25 cellular contexts compared by ENCODE assay signal in genomic region chr2:20211420-20211819, GRCh38. TPM values are rescaled to one million over a fixed set of nuclear protein-coding genes. Genes with fewer than 3 reads are reported as not detected.
DNase-seq lines count a peak whose midpoint lies in the region; FAIRE-seq and TF ChIP-seq lines count a peak whose summit lies in the region.
"Had no signal": no experiment of that assay in that cellular context is flagged by ENCODE, and none has a peak within 500 bp of the region (broad histone marks: within the 10 kb centered on the region; RNA-seq: fewer than 3 reads in every experiment).

No MANE protein-coding gene starts in this region.

- H2BK120ac ChIP-seq in mesenchymal stem cell (ENCODE audit: low read depth, low read length) = peak overlapping the region; percentile 74

- no peak overlapping the region for H3K4me3 Mint-ChIP-seq in endodermal cell
- H3K4me3 Mint-ChIP-seq in type B pancreatic cell = no peak overlapping the region
- no peak overlapping the region for H3K4me3 Mint-ChIP-seq in neural progenitor cell
- H3K4me3 Mint-ChIP-seq: activated CD4-positive, alpha-beta memory T cell treated with anti-CD3 and anti-CD28 coated beads, Interleukin-2, amount 10 ng/mL, durations not matched to agents 7 days and 5 days; natural killer cell treated with Interleukin-12 subunit alpha and Interleukin-12 subunit beta and Interleukin-15 and Interleukin-18, amount 100 ng/mL, for 72 hours had no signal

- FAIRE-seq in HTR-8/SVneo (lab: Jason Lieb, UNC) = peak; percentile 13
- FAIRE-seq: D721Med, endothelial cell of umbilical vein had no signal

- H3K27me3 ChIP-seq in endodermal cell (ENCODE audit: control insufficient read depth, insufficient read depth, low read length, poor library complexity, severe bottlenecking) = no peaks in the 10 kb centered on the region
- no peaks in the 10 kb centered on the region for H3K27me3 ChIP-seq in mesenchymal stem cell (ENCODE audit: control insufficient read depth in 1 of 2, insufficient read depth in 1 of 2, low read length in 2 of 2)
- H3K27me3 ChIP-seq in neural progenitor cell = no peaks in the 10 kb centered on the region
- no peaks in the 10 kb centered on the region for H3K27me3 ChIP-seq in thyroid gland
- H3K27me3 ChIP-seq: sigmoid colon, uterus had no signal

- TF ChIP-seq POLR2A in thyroid gland (IDR thresholded peaks at IDR 0.05) = no peak

- H3K36me3 ChIP-seq in endodermal cell (ENCODE audit: control insufficient read depth, insufficient read depth, low read length) (no peaks in the 10 kb centered on the region), mesenchymal stem cell (ENCODE audit: control insufficient read depth in 1 of 2, insufficient read depth in 2 of 2, low read depth in 1 of 2, low read length in 2 of 2) (peaks cover 3 to 19% of the 10 kb centered on the region in 2 experiments), neural progenitor cell (no peaks in the 10 kb centered on the region), thyroid gland (no peaks in the 10 kb centered on the region)
- H3K36me3 ChIP-seq: sigmoid colon, uterus had no signal

- peak overlapping the region in 1 of 2 experiments; percentile 86 for H3K18ac ChIP-seq in mesenchymal stem cell (ENCODE audit: low read depth in 1 of 2, low read length in 2 of 2)

- no peak overlapping the region for H2BK5ac ChIP-seq in mesenchymal stem cell (ENCODE audit: low read depth, low read length, poor library complexity, severe bottlenecking)

- DNase-seq in HTR-8/SVneo (ENCODE audit: insufficient read length, low spot score) (no peak), endodermal cell (peak; percentile 49), mesenchymal stem cell (no peak), type B pancreatic cell (ENCODE audit: extremely low spot score, unreplicated experiment) (no peak), neural progenitor cell (ENCODE audit: low spot score) (no peak), NCI-H1694 (lab: John Stamatoyannopoulos, UW) (no peak), medulla oblongata (ENCODE audit: extremely low spot score) (no peak), thyroid gland (no peak)
- DNase-seq: activated CD4-positive, alpha-beta memory T cell treated with anti-CD3 and anti-CD28 coated beads, Interleukin-2, amount 10 ng/mL, durations not matched to agents 7 days and 5 days; activated CD4-positive, CD25-positive, alpha-beta regulatory T cell treated with anti-CD3 and anti-CD28 coated beads, Interleukin-2, amount 50 U/mL, for 72 hours; aorta; dermis blood vessel endothelial cell; KG1; midbrain; NCI-H1436; NCI-H2107; OCI-M1; SIG-M5; sigmoid colon; uterus had no signal

- H3K4me2 ChIP-seq in mesenchymal stem cell (ENCODE audit: low read length, poor library complexity, severe bottlenecking) (no peak overlapping the region), neural progenitor cell (no peak overlapping the region)

- H4K8ac ChIP-seq in mesenchymal stem cell (ENCODE audit: low read length) = peak overlapping the region; percentile 16

- no peaks in the 10 kb centered on the region for H3K27me3 Mint-ChIP-seq in endodermal cell (ENCODE audit: insufficient read depth)
- H3K27me3 Mint-ChIP-seq in type B pancreatic cell = no peaks in the 10 kb centered on the region
- H3K27me3 Mint-ChIP-seq in neural progenitor cell (ENCODE audit: insufficient read depth, low read depth) = peaks cover 8% of the 10 kb centered on the region
- H3K27me3 Mint-ChIP-seq: natural killer cell treated with Interleukin-12 subunit alpha and Interleukin-12 subunit beta and Interleukin-15 and Interleukin-18, amount 100 ng/mL, for 72 hours had no signal

- H3K9me3 ChIP-seq in endodermal cell (ENCODE audit: control insufficient read depth, low read length) (no peaks in the 10 kb centered on the region), mesenchymal stem cell (ENCODE audit: control insufficient read depth, low read length) (no peaks in the 10 kb centered on the region), neural progenitor cell (ENCODE audit: low read depth) (no peaks in the 10 kb centered on the region), thyroid gland (no peaks in the 10 kb centered on the region)
- H3K9me3 ChIP-seq: sigmoid colon, uterus had no signal

- H3K4me1 ChIP-seq in endodermal cell (ENCODE audit: control insufficient read depth, insufficient read depth, low read length) (peaks cover 36% of the 10 kb centered on the region), mesenchymal stem cell (ENCODE audit: control insufficient read depth, insufficient read depth, low read depth, low read length) (peaks cover 56% of the 10 kb centered on the region), neural progenitor cell (peaks cover 20% of the 10 kb centered on the region), thyroid gland (peaks cover 19 to 53% of the 10 kb centered on the region in 2 donors)
- H3K4me1 ChIP-seq: sigmoid colon, uterus had no signal

- H3K4ac ChIP-seq in mesenchymal stem cell (ENCODE audit: low read depth in 1 of 2, low read length in 2 of 2) = peak overlapping the region in 1 of 2 experiments; percentile 49

- no peaks in the 10 kb centered on the region for H3K36me3 Mint-ChIP-seq in endodermal cell (ENCODE audit: low read depth)
- H3K36me3 Mint-ChIP-seq in type B pancreatic cell = peaks cover 8% of the 10 kb centered on the region
- no peaks in the 10 kb centered on the region for H3K36me3 Mint-ChIP-seq in neural progenitor cell
- H3K36me3 Mint-ChIP-seq: activated naive CD4-positive, alpha-beta T cell treated with anti-CD3 and anti-CD28 coated beads, Interleukin-2, amount 50 U/mL, for 72 hours; natural killer cell treated with Interleukin-12 subunit alpha and Interleukin-12 subunit beta and Interleukin-15 and Interleukin-18, amount 100 ng/mL, for 72 hours had no signal

- H2BK15ac ChIP-seq in mesenchymal stem cell (ENCODE audit: low read depth, poor library complexity, severe bottlenecking) = peak overlapping the region; percentile 70

- H4K20me1 ChIP-seq in neural progenitor cell (ENCODE audit: low read depth) = peaks cover 100% of the 10 kb centered on the region

- H3K23ac ChIP-seq in mesenchymal stem cell (ENCODE audit: low read length in 2 of 2) = peak overlapping the region in 1 of 2 experiments; percentile 14

- H3K9ac ChIP-seq in endodermal cell (ENCODE audit: extremely low read depth, low read length, poor library complexity, severe bottlenecking) = no peak overlapping the region
- no peak overlapping the region for H3K9ac ChIP-seq in mesenchymal stem cell (ENCODE audit: low read length)
- H3K9ac ChIP-seq in neural progenitor cell = no peak overlapping the region

- peak overlapping the region; percentile 16 for H2AK5ac ChIP-seq in mesenchymal stem cell (ENCODE audit: low read length, severe bottlenecking)

- intact Hi-C loops in thyroid gland (cut with DNase I) = no loop called here

- H3F3A ChIP-seq in neural progenitor cell (ENCODE audit: low read depth) = peaks cover 3% of the 10 kb centered on the region

- H3K9me3 Mint-ChIP-seq in endodermal cell (no peaks in the 10 kb centered on the region), type B pancreatic cell (no peaks in the 10 kb centered on the region), neural progenitor cell (no peaks in the 10 kb centered on the region)
- H3K9me3 Mint-ChIP-seq: activated CD4-positive, alpha-beta memory T cell treated with anti-CD3 and anti-CD28 coated beads, Interleukin-2, amount 10 ng/mL, durations not matched to agents 7 days and 5 days; activated naive CD4-positive, alpha-beta T cell treated with anti-CD3 and anti-CD28 coated beads, Interleukin-2, amount 50 U/mL, for 72 hours; activated T-helper 2 cell treated with anti-CD3 and anti-CD28 coated beads, Interferon-gamma antibody, Interleukin-2, Interleukin-4, amounts not matched to agents 10 μg/mL and 5 μg/mL and 100 μg/mL, durations not matched to agents 14 hours and 24 hours and 36 hours; natural killer cell treated with Interleukin-12 subunit alpha and Interleukin-12 subunit beta and Interleukin-15 and Interleukin-18, amount 100 ng/mL, for 72 hours had no signal

- H3K14ac ChIP-seq in mesenchymal stem cell (ENCODE audit: low read length in 2 of 2) = no peak overlapping the region

- H3K4me1 Mint-ChIP-seq in endodermal cell = peaks cover 48% of the 10 kb centered on the region
- H3K4me1 Mint-ChIP-seq in type B pancreatic cell (ENCODE audit: unreplicated experiment) = peaks cover 58% of the 10 kb centered on the region
- H3K4me1 Mint-ChIP-seq in neural progenitor cell = peaks cover 34% of the 10 kb centered on the region

- peak overlapping the region; percentile 14 to 93 for H2BK12ac ChIP-seq in mesenchymal stem cell (ENCODE audit: low read length in 2 of 2)

- H4K91ac ChIP-seq in mesenchymal stem cell (ENCODE audit: low read length) = peak overlapping the region; percentile 47

- no peak overlapping the region for H3K4me3 ChIP-seq in endodermal cell (ENCODE audit: low read length)
- H3K4me3 ChIP-seq in mesenchymal stem cell (ENCODE audit: insufficient read depth in 1 of 2, low read depth in 1 of 2, low read length in 2 of 2) = no peak overlapping the region
- no peak overlapping the region for H3K4me3 ChIP-seq in neural progenitor cell
- no peak overlapping the region for H3K4me3 ChIP-seq in thyroid gland (replicated peaks in 1 of 3)
- H3K4me3 ChIP-seq: sigmoid colon, uterus had no signal

- H3K27ac Mint-ChIP-seq in endodermal cell (peak overlapping the region; percentile 68), type B pancreatic cell (peak overlapping the region; percentile 95), neural progenitor cell (no peak overlapping the region)
- H3K27ac Mint-ChIP-seq: activated CD4-positive, alpha-beta memory T cell treated with anti-CD3 and anti-CD28 coated beads, Interleukin-2, amount 10 ng/mL, durations not matched to agents 7 days and 5 days; activated naive CD4-positive, alpha-beta T cell treated with anti-CD3 and anti-CD28 coated beads, Interleukin-2, amount 50 U/mL, for 72 hours; activated T-helper 2 cell treated with anti-CD3 and anti-CD28 coated beads, Interferon-gamma antibody, Interleukin-2, Interleukin-4, amounts not matched to agents 10 μg/mL and 5 μg/mL and 100 μg/mL, durations not matched to agents 14 hours and 24 hours and 36 hours; natural killer cell treated with Interleukin-12 subunit alpha and Interleukin-12 subunit beta and Interleukin-15 and Interleukin-18, amount 100 ng/mL, for 72 hours had no signal

- peaks cover 39% of the 10 kb centered on the region for H3K79me1 ChIP-seq in mesenchymal stem cell (replicated peaks; ENCODE audit: low read length, poor library complexity, severe bottlenecking)

- 90 to 96% methylated on average over 7 to 12 of the region's 12 CpGs for WGBS in endodermal cell (ENCODE audit: insufficient coverage in 1 of 2, insufficient read length in 1 of 2), 2 experiments
- WGBS in mesenchymal stem cell = 86% methylated on average over 12 of the region's 12 CpGs
- 86 to 89% methylated on average over 11 to 12 of the region's 12 CpGs for whole genome bisulfite sequencing in thyroid gland, 2 donors

- peak overlapping the region; percentile 38 for H3K27ac ChIP-seq in endodermal cell (ENCODE audit: low read depth, low read length)
- no peak overlapping the region for H3K27ac ChIP-seq in mesenchymal stem cell (ENCODE audit: low read length, poor library complexity, severe bottlenecking)
- H3K27ac ChIP-seq in neural progenitor cell = no peak overlapping the region
- H3K27ac ChIP-seq in thyroid gland = no peak overlapping the region
- H3K27ac ChIP-seq: sigmoid colon, uterus had no signal

- H2AFZ ChIP-seq in mesenchymal stem cell (ENCODE audit: low read depth, low read length) = no peak overlapping the region
- no peak overlapping the region for H2AFZ ChIP-seq in neural progenitor cell (replicated peaks)

- H3K79me2 ChIP-seq in neural progenitor cell (ENCODE audit: low read depth) = peaks cover 87% of the 10 kb centered on the region

- TF ChIP-seq CTCF in endodermal cell (conservative IDR thresholded peaks at IDR 0.05) (no peak), type B pancreatic cell (conservative IDR thresholded peaks at IDR 0.05) (no peak), neural progenitor cell (IDR thresholded peaks at IDR 0.05) (no peak), thyroid gland (IDR thresholded peaks at IDR 0.05) (no peak)

RNA-seq across cellular contexts. Expression of gene SDC1, which starts 13.5 kb away (rescaled TPM):
- total RNA-seq in endodermal cell (10 to 100 TPM; 12.7 to 19.2 TPM), type B pancreatic cell (ENCODE audit: low replicate concordance) (164 and 375 TPM in 2 replicates), neural progenitor cell (ENCODE audit: low replicate concordance) (27.5 and 54.0 TPM in 2 replicates), thyroid gland (10 to 100 TPM; 21.9 to 28.0 (median 24.7) TPM)
- 36.9 TPM for polyA plus RNA-seq in endodermal cell (2013, experiment 1 of 2)
- 39.5 TPM for polyA plus RNA-seq in endodermal cell (2013, experiment 2 of 2)
- polyA plus RNA-seq in mesenchymal stem cell (2013, experiment 1 of 2) = 8.4 TPM
- polyA plus RNA-seq in mesenchymal stem cell (2013, experiment 2 of 2) = 6.9 TPM
- total RNA-seq: natural killer cell treated with Interleukin-12 subunit alpha and Interleukin-12 subunit beta and Interleukin-15 and Interleukin-18, amount 100 ng/mL, for 72 hours had no signal
